Comparison of ENCODE assay signal across 1 cellular context in genomic region chr15:61764141-61764540, GRCh38.
TF ChIP-seq lines count a peak whose summit lies in the region.

No MANE protein-coding gene starts in this region.

TF ChIP-seq in H1, 55 proteins besides CTCF, POLR2A, EP300 and RAD21:
- no peak for TF ChIP-seq RBBP5 (IDR thresholded peaks at IDR 0.05; ENCODE audit: borderline replicate concordance, low read depth, low read length)
- no peak for TF ChIP-seq BCL11A (IDR thresholded peaks at IDR 0.05; ENCODE audit: low read depth in 2 of 2, low read length in 2 of 2)
- no peak for TF ChIP-seq POU5F1 (IDR thresholded peaks at IDR 0.05; ENCODE audit: low read depth, low read length)
- TF ChIP-seq SAP30 (IDR thresholded peaks at IDR 0.05; ENCODE audit: insufficient read depth, insufficient replicate concordance, low read length) = no peak
- no peak for TF ChIP-seq HDAC2 (IDR thresholded peaks at IDR 0.05; ENCODE audit: borderline replicate concordance in 1 of 2, low read depth in 2 of 2, low read length in 2 of 2)
- TF ChIP-seq KDM4A (IDR thresholded peaks at IDR 0.05; ENCODE audit: low read depth, low read length, severe bottlenecking) = no peak
- no peak for TF ChIP-seq USF2 (IDR thresholded peaks at IDR 0.05; ENCODE audit: low read length)
- TF ChIP-seq FOSL1 (IDR thresholded peaks at IDR 0.05; ENCODE audit: insufficient read depth, low read depth, low read length) = no peak
- no peak for TF ChIP-seq RFX5 (IDR thresholded peaks at IDR 0.05; ENCODE audit: borderline replicate concordance, low read depth, low read length)
- no peak for TF ChIP-seq RXRA (IDR thresholded peaks at IDR 0.05; ENCODE audit: insufficient read depth, low read depth, low read length)
- TF ChIP-seq CTBP2 (IDR thresholded peaks at IDR 0.05; ENCODE audit: borderline replicate concordance, insufficient read depth, insufficient read length, low read length) = no peak
- TF ChIP-seq TBP (IDR thresholded peaks at IDR 0.05; ENCODE audit: low read depth, low read length) = no peak
- TF ChIP-seq TAF1 (IDR thresholded peaks at IDR 0.05; ENCODE audit: low read depth, low read length) = no peak
- no peak for TF ChIP-seq SIX5 (IDR thresholded peaks at IDR 0.05; ENCODE audit: low read depth, low read length)
- no peak for TF ChIP-seq NRF1 (IDR thresholded peaks at IDR 0.05; ENCODE audit: low read depth, low read length)
- no peak for TF ChIP-seq MAX (IDR thresholded peaks at IDR 0.05)
- TF ChIP-seq ATF2 (IDR thresholded peaks at IDR 0.05; ENCODE audit: low read length) = no peak
- no peak for TF ChIP-seq GTF2F1 (IDR thresholded peaks at IDR 0.05; ENCODE audit: borderline replicate concordance, low read depth, low read length)
- no peak for TF ChIP-seq CREB1 (IDR thresholded peaks at IDR 0.05)
